ENCODE assay signal across 1 cellular context in the genomic region with DNA sequence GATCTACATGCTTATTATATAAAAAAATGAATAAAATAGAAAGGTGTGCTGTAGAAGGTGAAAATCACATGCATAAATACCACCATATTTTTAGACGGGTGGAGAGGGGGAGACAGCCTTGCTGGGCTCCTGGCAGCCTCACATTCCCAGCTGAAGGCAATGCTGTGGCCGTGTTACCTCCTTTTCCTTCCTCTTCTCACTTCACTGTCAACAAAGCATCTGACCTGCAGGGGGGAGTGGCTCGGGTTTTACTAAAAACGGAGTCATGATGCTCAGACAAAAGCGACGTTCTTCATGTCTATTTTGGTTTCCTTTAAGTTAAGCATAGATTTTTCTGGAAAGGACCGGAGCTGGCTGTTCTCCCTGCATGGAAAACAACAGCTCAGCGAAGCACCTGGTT.
TF ChIP-seq lines count a peak whose summit lies in the region.

No MANE protein-coding gene starts in this region.

TF ChIP-seq in HCT116, 20 proteins besides CTCF, POLR2A, EP300 and RAD21 (continued from another document):
- TF ChIP-seq ZFX (IDR thresholded peaks at IDR 0.05): no peak
- TF ChIP-seq POLR2AphosphoS5 (IDR thresholded peaks at IDR 0.05; ENCODE audit: low read depth, low read length): no peak
- no peak for TF ChIP-seq ELF1 (IDR thresholded peaks at IDR 0.05; ENCODE audit: borderline replicate concordance, low read depth)
- TF ChIP-seq, protein P1, sequence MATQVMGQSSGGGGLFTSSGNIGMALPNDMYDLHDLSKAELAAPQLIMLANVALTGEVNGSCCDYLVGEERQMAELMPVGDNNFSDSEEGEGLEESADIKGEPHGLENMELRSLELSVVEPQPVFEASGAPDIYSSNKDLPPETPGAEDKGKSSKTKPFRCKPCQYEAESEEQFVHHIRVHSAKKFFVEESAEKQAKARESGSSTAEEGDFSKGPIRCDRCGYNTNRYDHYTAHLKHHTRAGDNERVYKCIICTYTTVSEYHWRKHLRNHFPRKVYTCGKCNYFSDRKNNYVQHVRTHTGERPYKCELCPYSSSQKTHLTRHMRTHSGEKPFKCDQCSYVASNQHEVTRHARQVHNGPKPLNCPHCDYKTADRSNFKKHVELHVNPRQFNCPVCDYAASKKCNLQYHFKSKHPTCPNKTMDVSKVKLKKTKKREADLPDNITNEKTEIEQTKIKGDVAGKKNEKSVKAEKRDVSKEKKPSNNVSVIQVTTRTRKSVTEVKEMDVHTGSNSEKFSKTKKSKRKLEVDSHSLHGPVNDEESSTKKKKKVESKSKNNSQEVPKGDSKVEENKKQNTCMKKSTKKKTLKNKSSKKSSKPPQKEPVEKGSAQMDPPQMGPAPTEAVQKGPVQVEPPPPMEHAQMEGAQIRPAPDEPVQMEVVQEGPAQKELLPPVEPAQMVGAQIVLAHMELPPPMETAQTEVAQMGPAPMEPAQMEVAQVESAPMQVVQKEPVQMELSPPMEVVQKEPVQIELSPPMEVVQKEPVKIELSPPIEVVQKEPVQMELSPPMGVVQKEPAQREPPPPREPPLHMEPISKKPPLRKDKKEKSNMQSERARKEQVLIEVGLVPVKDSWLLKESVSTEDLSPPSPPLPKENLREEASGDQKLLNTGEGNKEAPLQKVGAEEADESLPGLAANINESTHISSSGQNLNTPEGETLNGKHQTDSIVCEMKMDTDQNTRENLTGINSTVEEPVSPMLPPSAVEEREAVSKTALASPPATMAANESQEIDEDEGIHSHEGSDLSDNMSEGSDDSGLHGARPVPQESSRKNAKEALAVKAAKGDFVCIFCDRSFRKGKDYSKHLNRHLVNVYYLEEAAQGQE (IDR thresholded peaks at IDR 0.05; ENCODE audit: low read depth): no peak
- TF ChIP-seq YY1 (IDR thresholded peaks at IDR 0.05; ENCODE audit: extremely low read depth, insufficient replicate concordance, low read depth, low read length): no peak
- no peak for TF ChIP-seq SIN3A (IDR thresholded peaks at IDR 0.05; ENCODE audit: low read depth)
- TF ChIP-seq ZNF274 (IDR thresholded peaks at IDR 0.05; ENCODE audit: low read depth, low read length): no peak
- TF ChIP-seq, protein P2, sequence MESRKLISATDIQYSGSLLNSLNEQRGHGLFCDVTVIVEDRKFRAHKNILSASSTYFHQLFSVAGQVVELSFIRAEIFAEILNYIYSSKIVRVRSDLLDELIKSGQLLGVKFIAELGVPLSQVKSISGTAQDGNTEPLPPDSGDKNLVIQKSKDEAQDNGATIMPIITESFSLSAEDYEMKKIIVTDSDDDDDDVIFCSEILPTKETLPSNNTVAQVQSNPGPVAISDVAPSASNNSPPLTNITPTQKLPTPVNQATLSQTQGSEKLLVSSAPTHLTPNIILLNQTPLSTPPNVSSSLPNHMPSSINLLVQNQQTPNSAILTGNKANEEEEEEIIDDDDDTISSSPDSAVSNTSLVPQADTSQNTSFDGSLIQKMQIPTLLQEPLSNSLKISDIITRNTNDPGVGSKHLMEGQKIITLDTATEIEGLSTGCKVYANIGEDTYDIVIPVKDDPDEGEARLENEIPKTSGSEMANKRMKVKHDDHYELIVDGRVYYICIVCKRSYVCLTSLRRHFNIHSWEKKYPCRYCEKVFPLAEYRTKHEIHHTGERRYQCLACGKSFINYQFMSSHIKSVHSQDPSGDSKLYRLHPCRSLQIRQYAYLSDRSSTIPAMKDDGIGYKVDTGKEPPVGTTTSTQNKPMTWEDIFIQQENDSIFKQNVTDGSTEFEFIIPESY (IDR thresholded peaks at IDR 0.05; ENCODE audit: extremely low read depth, insufficient replicate concordance, low read length): no peak
- no peak for TF ChIP-seq TCF7L2 (IDR thresholded peaks at IDR 0.05; ENCODE audit: borderline replicate concordance, extremely low read depth, insufficient read depth, insufficient read length)
- TF ChIP-seq EZH2 (IDR thresholded peaks at IDR 0.05): no peak
- TF ChIP-seq, protein P3, sequence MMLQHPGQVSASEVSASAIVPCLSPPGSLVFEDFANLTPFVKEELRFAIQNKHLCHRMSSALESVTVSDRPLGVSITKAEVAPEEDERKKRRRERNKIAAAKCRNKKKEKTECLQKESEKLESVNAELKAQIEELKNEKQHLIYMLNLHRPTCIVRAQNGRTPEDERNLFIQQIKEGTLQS (IDR thresholded peaks at IDR 0.05): no peak
TF ChIP-seq in HCT116: peak in this region for 0.
